12 cellular contexts compared by ENCODE assay signal in genomic region chr5:135901633-135902032, GRCh38. TPM values are rescaled to one million over a fixed set of nuclear protein-coding genes. Genes with fewer than 3 reads are reported as not detected.
"Had no signal": no experiment of that assay in that cellular context is flagged by ENCODE, and none has a peak within 500 bp of the region (broad histone marks: within the 10 kb centered on the region; RNA-seq: fewer than 3 reads in every experiment).

No MANE protein-coding gene starts in this region.

- H3K4me1 ChIP-seq: HAP-1 had no signal

- DNase-seq: GM23248, GOT3, H7, HFFc6, Kasumi-1, KG1 had no signal

- H3K27ac ChIP-seq: GM23248, HL-60 had no signal

- ATAC-seq: HCT116, HepG2 had no signal

- H3K36me3 ChIP-seq: HAP-1 had no signal

- H3K4me3 ChIP-seq: GM23248, HAP-1 had no signal

- H3K9me3 ChIP-seq: HAP-1 had no signal

RNA-seq across cellular contexts. Expression of gene IL9, which starts 6.0 kb away (rescaled TPM):
- total RNA-seq: GM23248, H4, H7, HepG2, HFFc6, HT1080 had no signal

RNA-seq across cellular contexts. Expression of gene LECT2, which starts 53.1 kb away (rescaled TPM):
- total RNA-seq: H4, H7, HepG2, HFFc6, HT1080 had no signal
